Comparison of ENCODE assay signal across 8 cellular contexts in the genomic region with DNA sequence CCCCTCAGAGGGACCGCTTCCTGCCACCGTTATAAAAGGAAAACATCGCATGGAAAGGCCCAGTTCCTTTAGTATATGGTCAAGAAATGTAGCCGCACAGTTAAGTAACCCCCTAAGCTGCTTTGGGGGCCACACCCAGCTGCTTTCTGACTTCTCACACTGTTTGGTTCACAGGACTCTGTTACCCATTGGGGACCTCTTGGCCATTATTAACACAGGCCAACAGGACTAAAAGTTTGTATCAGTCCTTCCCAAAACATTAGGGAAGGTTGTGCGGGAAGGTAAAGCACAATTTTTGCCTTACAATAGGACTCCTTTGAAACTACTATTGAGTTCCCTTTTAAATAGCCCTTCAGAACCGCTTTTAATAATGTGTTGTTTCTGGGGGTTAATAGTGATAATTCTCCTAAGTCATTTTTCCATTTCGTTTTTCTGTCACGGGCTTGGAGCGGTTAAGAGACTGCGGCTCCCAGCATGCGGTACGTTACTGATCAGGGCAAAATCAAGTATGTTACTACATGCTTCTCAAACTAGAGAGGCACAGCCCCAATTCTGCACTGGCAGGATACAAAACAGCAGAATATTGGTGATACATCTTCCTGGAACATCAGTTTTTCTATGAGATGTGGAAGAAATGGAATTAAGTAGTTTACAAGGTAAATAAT. TPM values are rescaled to one million over a fixed set of nuclear protein-coding genes. Genes with fewer than 3 reads are reported as not detected.
DNase-seq lines count a peak whose midpoint lies in the region; ATAC-seq and TF ChIP-seq lines count a peak whose summit lies in the region.

No MANE protein-coding gene starts in this region.

- TF ChIP-seq CTCF in GM12875 (IDR thresholded peaks at IDR 0.05; ENCODE audit: borderline replicate concordance, insufficient read depth, low read depth, low read length) (no peak), NB4 (IDR thresholded peaks at IDR 0.05; ENCODE audit: low read depth, low read length) (no peak), osteocyte (IDR thresholded peaks at IDR 0.05) (no peak)

- no peak for ATAC-seq in HG02981 (IDR thresholded peaks at IDR 0.05; ENCODE audit: unreplicated experiment)

- H3K27me3 Mint-ChIP-seq in osteocyte (ENCODE audit: unreplicated experiment) = no peaks in the 10 kb centered on the region

- H3K27ac Mint-ChIP-seq in osteocyte (ENCODE audit: unreplicated experiment) = peak overlapping the region; percentile 98

- H3K9me3 Mint-ChIP-seq in osteocyte (ENCODE audit: unreplicated experiment) = no peaks in the 10 kb centered on the region

- H3K4me3 Mint-ChIP-seq in osteocyte (ENCODE audit: unreplicated experiment) = peak overlapping the region; percentile 92

- H3K36me3 Mint-ChIP-seq in osteocyte (ENCODE audit: unreplicated experiment) = peaks cover under 1% of the 10 kb centered on the region

- no peak for TF ChIP-seq POLR2A in NB4 (IDR thresholded peaks at IDR 0.05; ENCODE audit: extremely low read depth, insufficient read length)

- H3K27me3 ChIP-seq in effector memory CD4-positive, alpha-beta T cell (replicated peaks; ENCODE audit: control insufficient read depth, insufficient read depth, low read length, poor library complexity, severe bottlenecking) = no peaks in the 10 kb centered on the region

- no peaks in the 10 kb centered on the region for H3K9me3 ChIP-seq in effector memory CD4-positive, alpha-beta T cell (ENCODE audit: control insufficient read depth, low read length)

- DNase-seq in NB4 (ENCODE audit: low read depth) (no peak), osteocyte (ENCODE audit: extremely low spot score, unreplicated experiment) (no peak), HK-2 (ENCODE audit: unreplicated experiment) (no peak), LoVo (ENCODE audit: low spot score) (no peak)
- no peak for DNase-seq in effector memory CD4-positive, alpha-beta T cell
- DNase-seq in stimulated activated naive CD4-positive, alpha-beta T cell treated with Interleukin-2 at 50 U/mL for 16 hours (lab: John Stamatoyannopoulos, UW) = no peak

- peaks cover 13% of the 10 kb centered on the region for H3K4me1 Mint-ChIP-seq in osteocyte (ENCODE audit: unreplicated experiment)

- no peaks in the 10 kb centered on the region for H3K36me3 ChIP-seq in effector memory CD4-positive, alpha-beta T cell (ENCODE audit: control insufficient read depth, insufficient read depth, low read length)

- H3K4me3 ChIP-seq in GM12875 (ENCODE audit: low read depth, low read length) = peak overlapping the region; percentile 56
- H3K4me3 ChIP-seq in NB4 (ENCODE audit: low read depth, low read length) = peak overlapping the region; percentile 76
- H3K4me3 ChIP-seq in effector memory CD4-positive, alpha-beta T cell (ENCODE audit: insufficient read depth, low read depth, low read length, poor library complexity, severe bottlenecking) = peak overlapping the region; percentile 78

- H3K4me1 ChIP-seq in effector memory CD4-positive, alpha-beta T cell (ENCODE audit: control insufficient read depth, insufficient read depth, low read length, poor library complexity, severe bottlenecking) = no peaks in the 10 kb centered on the region

- H3K27ac ChIP-seq in effector memory CD4-positive, alpha-beta T cell (ENCODE audit: insufficient read depth, low read length, poor library complexity, severe bottlenecking) = peak overlapping the region; percentile 78

RNA-seq across cellular contexts. Expression of gene RPP40, which starts 0.7 kb away (rescaled TPM):
- total RNA-seq in osteocyte = 4.2 and 5.6 TPM in 2 replicates
